In genomic region chr13:87674143-87674772, GRCh38 we compare ENCODE assay signal across 9 cellular contexts. TPM values are rescaled to one million over a fixed set of nuclear protein-coding genes. Genes with fewer than 3 reads are reported as not detected.
DNase-seq lines count a peak whose midpoint lies in the region; ATAC-seq and TF ChIP-seq lines count a peak whose summit lies in the region.
"Had no signal": no experiment of that assay in that cellular context is flagged by ENCODE, and none has a peak within 500 bp of the region (broad histone marks: within the 10 kb centered on the region; RNA-seq: fewer than 3 reads in every experiment).

No MANE protein-coding gene starts in this region.

- intact Hi-C loops in activated CD8-positive, alpha-beta T cell treated with anti-CD3 and anti-CD28 coated beads for 36 hours (cut with micrococcal nuclease) = no loop called here

- H3K27me3 Mint-ChIP-seq in activated CD8-positive, alpha-beta T cell treated with anti-CD3 and anti-CD28 coated beads, Interleukin-2, amount 10 ng/mL, durations not matched to agents 7 days and 5 days (ENCODE audit: low read depth) = peaks cover 62% of the 10 kb centered on the region
- H3K27me3 Mint-ChIP-seq in activated CD8-positive, alpha-beta T cell treated with anti-CD3 and anti-CD28 coated beads for 36 hours = peaks cover 71% of the 10 kb centered on the region

- H3K9ac ChIP-seq in skeletal muscle satellite cell (ENCODE audit: low read depth, low read length) = no peak overlapping the region

- peaks cover 7% of the 10 kb centered on the region for H3K4me1 ChIP-seq in skeletal muscle satellite cell (ENCODE audit: control insufficient read depth, insufficient read depth, low read length)

- no peak for TF ChIP-seq CTCF in activated CD8-positive, alpha-beta T cell treated with anti-CD3 and anti-CD28 coated beads for 36 hours (IDR thresholded peaks at IDR 0.05)

- peak overlapping the region; percentile 84 for H3K4me2 ChIP-seq in skeletal muscle satellite cell (ENCODE audit: low read length)

- H3K36me3 ChIP-seq in skeletal muscle satellite cell (ENCODE audit: insufficient read depth, low read length) = no peaks in the 10 kb centered on the region

- no peaks in the 10 kb centered on the region for H3K9me3 Mint-ChIP-seq in activated CD8-positive, alpha-beta T cell treated with anti-CD3 and anti-CD28 coated beads, Interleukin-2, amount 10 ng/mL, durations not matched to agents 7 days and 5 days (ENCODE audit: insufficient read depth)
- H3K9me3 Mint-ChIP-seq in activated CD8-positive, alpha-beta T cell treated with anti-CD3 and anti-CD28 coated beads for 36 hours = no peaks in the 10 kb centered on the region

- no peak for ATAC-seq in activated CD8-positive, alpha-beta T cell treated with anti-CD3 and anti-CD28 coated beads, Interleukin-2, amount 10 ng/mL, durations not matched to agents 7 days and 5 days
- ATAC-seq in activated CD8-positive, alpha-beta T cell treated with anti-CD3 and anti-CD28 coated beads for 36 hours = no peak
- no peak for ATAC-seq in HG03342 (IDR thresholded peaks at IDR 0.05; ENCODE audit: unreplicated experiment)
- no peak for ATAC-seq in HG03025 (IDR thresholded peaks at IDR 0.05; ENCODE audit: low FRiP score, unreplicated experiment)
- ATAC-seq: left colon had no signal

- H3K27me3 ChIP-seq in skeletal muscle satellite cell (ENCODE audit: control insufficient read depth, insufficient read depth, low read length) = peaks cover 7% of the 10 kb centered on the region

- H3K36me3 Mint-ChIP-seq in activated CD8-positive, alpha-beta T cell treated with anti-CD3 and anti-CD28 coated beads, Interleukin-2, amount 10 ng/mL, durations not matched to agents 7 days and 5 days (ENCODE audit: low read depth) = peaks cover 2% of the 10 kb centered on the region
- peaks cover 6% of the 10 kb centered on the region for H3K36me3 Mint-ChIP-seq in activated CD8-positive, alpha-beta T cell treated with anti-CD3 and anti-CD28 coated beads for 36 hours (ENCODE audit: low read depth)

- peaks cover 20% of the 10 kb centered on the region for H3K4me1 Mint-ChIP-seq in activated CD8-positive, alpha-beta T cell treated with anti-CD3 and anti-CD28 coated beads, Interleukin-2, amount 10 ng/mL, durations not matched to agents 7 days and 5 days (ENCODE audit: low read depth)
- peaks cover 26% of the 10 kb centered on the region for H3K4me1 Mint-ChIP-seq in activated CD8-positive, alpha-beta T cell treated with anti-CD3 and anti-CD28 coated beads for 36 hours (ENCODE audit: low read depth)

- H3K4me3 ChIP-seq in skeletal muscle satellite cell (ENCODE audit: low read length) = peak overlapping the region; percentile 70

- CTCF ChIA-PET in activated CD8-positive, alpha-beta T cell treated with anti-CD3 and anti-CD28 coated beads, Interleukin-2, amount 10 ng/mL, durations not matched to agents 7 days and 5 days (lab: Charles Lee) = no interaction called here
- CTCF ChIA-PET in activated CD8-positive, alpha-beta T cell treated with anti-CD3 and anti-CD28 coated beads for 36 hours (lab: Charles Lee) = no interaction called here

- DNase-seq in activated CD8-positive, alpha-beta T cell treated with anti-CD3 and anti-CD28 coated beads, Interleukin-2, amount 10 ng/mL, durations not matched to agents 7 days and 5 days = no peak
- no peak for DNase-seq in activated CD8-positive, alpha-beta T cell treated with anti-CD3 and anti-CD28 coated beads for 36 hours
- DNase-seq in NCI-H748 treated with DMSO at 0.1 percent for 48 hours (lab: John Stamatoyannopoulos, UW) (peak; percentile 68), glomerular visceral epithelial cell (ENCODE audit: extremely low spot score) (peak; percentile 24), 8988T (no peak)
- DNase-seq: left colon had no signal

- H3K4me3 Mint-ChIP-seq in activated CD8-positive, alpha-beta T cell treated with anti-CD3 and anti-CD28 coated beads, Interleukin-2, amount 10 ng/mL, durations not matched to agents 7 days and 5 days = no peak overlapping the region
- no peak overlapping the region for H3K4me3 Mint-ChIP-seq in activated CD8-positive, alpha-beta T cell treated with anti-CD3 and anti-CD28 coated beads for 36 hours

- H3K9me3 ChIP-seq in skeletal muscle satellite cell (replicated peaks; ENCODE audit: low read length) = no peaks in the 10 kb centered on the region

- peak overlapping the region; percentile 25 for H3K27ac Mint-ChIP-seq in activated CD8-positive, alpha-beta T cell treated with anti-CD3 and anti-CD28 coated beads, Interleukin-2, amount 10 ng/mL, durations not matched to agents 7 days and 5 days
- H3K27ac Mint-ChIP-seq in activated CD8-positive, alpha-beta T cell treated with anti-CD3 and anti-CD28 coated beads for 36 hours = no peak overlapping the region

- POLR2A ChIA-PET in activated CD8-positive, alpha-beta T cell treated with anti-CD3 and anti-CD28 coated beads, Interleukin-2, amount 10 ng/mL, durations not matched to agents 7 days and 5 days (lab: Charles Lee) = no interaction called here
- POLR2A ChIA-PET in activated CD8-positive, alpha-beta T cell treated with anti-CD3 and anti-CD28 coated beads for 36 hours (lab: Charles Lee) = no interaction called here

RNA-seq across cellular contexts. Expression of gene SLITRK5, which starts 3.1 kb away (rescaled TPM):
- not detected for total RNA-seq in activated CD8-positive, alpha-beta T cell treated with anti-CD3 and anti-CD28 coated beads, Interleukin-2, amount 10 ng/mL, durations not matched to agents 7 days and 5 days
- not detected for total RNA-seq in activated CD8-positive, alpha-beta T cell treated with anti-CD3 and anti-CD28 coated beads for 36 hours
- total RNA-seq in skeletal muscle satellite cell (2012; rRNA removed) = under 0.01 TPM in 1 of 2 replicates, not detected in the other

Comparison
In these comparisons a context has a peak if more than half of its experiments do, and no peak if none do; other contexts are left out.
1. DNase-seq: peak in NCI-H748 treated with DMSO at 0.1 percent for 48 hours (single experiment) and glomerular visceral epithelial cell (single experiment); none in activated CD8-positive, alpha-beta T cell treated with anti-CD3 and anti-CD28 coated beads, Interleukin-2, amount 10 ng/mL, durations not matched to agents 7 days and 5 days (single experiment), activated CD8-positive, alpha-beta T cell treated with anti-CD3 and anti-CD28 coated beads for 36 hours (single experiment) and 8988T (single experiment).